ENCODE assay signal across 11 cellular contexts in the genomic region with DNA sequence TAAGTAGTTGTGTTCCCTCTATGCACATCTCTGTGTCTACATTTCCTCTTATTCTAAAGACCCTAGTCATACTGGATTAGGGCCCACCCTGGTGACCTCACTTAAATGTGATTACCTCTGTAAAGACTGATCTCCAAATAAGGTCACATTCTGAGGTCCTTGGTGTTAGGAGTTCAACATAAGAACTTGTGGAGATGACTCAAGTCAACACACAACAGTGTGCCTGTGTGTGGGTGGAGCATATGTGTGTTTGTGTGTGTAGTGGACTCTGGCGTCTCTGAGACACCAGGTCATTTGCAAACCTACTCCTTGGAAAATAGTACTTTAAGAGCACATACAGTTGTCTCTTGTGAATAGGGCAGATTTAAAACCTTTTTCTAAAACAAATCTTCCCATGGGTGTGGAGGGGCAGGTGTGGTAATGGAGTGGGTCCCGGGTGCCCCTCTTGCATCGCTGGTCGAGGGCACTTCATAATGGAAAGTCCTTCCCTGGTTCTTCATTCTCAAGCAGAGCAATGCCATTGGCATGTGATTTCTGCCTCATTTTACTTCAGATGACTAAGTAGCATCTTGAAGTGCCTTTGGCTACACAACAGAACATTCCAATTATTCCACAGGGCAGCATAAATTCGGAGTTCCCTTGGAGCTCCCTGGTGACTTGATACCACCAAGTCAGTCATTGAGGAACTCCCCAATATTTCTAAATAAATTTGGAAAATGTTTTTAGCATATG.
DNase-seq lines count a peak whose midpoint lies in the region; ATAC-seq, FAIRE-seq and TF ChIP-seq lines count a peak whose summit lies in the region.
"Had no signal": no experiment of that assay in that cellular context is flagged by ENCODE, and none has a peak within 500 bp of the region (broad histone marks: within the 10 kb centered on the region; RNA-seq: fewer than 3 reads in every experiment).

No MANE protein-coding gene starts in this region.

- intact Hi-C loops in cardiac septum (cut with DNase I) (no loop called here), mucosa of descending colon (cut with DNase I, micrococcal nuclease) (no loop called here)

- ATAC-seq in lung (ENCODE audit: insufficient read depth, low FRiP score) = no peak
- no peak for ATAC-seq in mucosa of descending colon

- no peaks in the 10 kb centered on the region for H3K9me3 Mint-ChIP-seq in astrocyte (ENCODE audit: unreplicated experiment)
- no peaks in the 10 kb centered on the region for H3K9me3 Mint-ChIP-seq in type B pancreatic cell

- H3K27me3 ChIP-seq in cardiac muscle cell (no peaks in the 10 kb centered on the region), astrocyte (ENCODE audit: insufficient read depth, low read length) (no peaks in the 10 kb centered on the region), lung (ENCODE audit: control insufficient read depth, insufficient read depth) (no peaks in the 10 kb centered on the region)

- H3K36me3 ChIP-seq in cardiac muscle cell (no peaks in the 10 kb centered on the region), astrocyte (ENCODE audit: insufficient read depth, low read length) (no peaks in the 10 kb centered on the region), lung (ENCODE audit: control insufficient read depth in 2 of 2, insufficient read depth in 2 of 2, low read length in 2 of 2) (no peaks in the 10 kb centered on the region), mucosa of descending colon (ENCODE audit: low read depth) (no peaks in the 10 kb centered on the region)

- H3K27me3 Mint-ChIP-seq in astrocyte (ENCODE audit: low read depth, unreplicated experiment) = no peaks in the 10 kb centered on the region
- no peaks in the 10 kb centered on the region for H3K27me3 Mint-ChIP-seq in type B pancreatic cell

- H3K36me3 Mint-ChIP-seq in astrocyte (ENCODE audit: low read depth, unreplicated experiment) = peaks cover 5% of the 10 kb centered on the region
- H3K36me3 Mint-ChIP-seq in type B pancreatic cell = no peaks in the 10 kb centered on the region

- H3K4me3 Mint-ChIP-seq in astrocyte (ENCODE audit: unreplicated experiment) (peak overlapping the region; percentile 28), type B pancreatic cell (no peak overlapping the region)

- 64 to 76% methylated on average over 5 of the region's 5 CpGs for WGBS in lung, 2 donors

- no peaks in the 10 kb centered on the region for H3K9me3 ChIP-seq in cardiac muscle cell (ENCODE audit: low read depth)
- H3K9me3 ChIP-seq in astrocyte (ENCODE audit: insufficient read depth, low read depth, low read length) = no peaks in the 10 kb centered on the region
- H3K9me3 ChIP-seq in lung (ENCODE audit: control insufficient read depth in 2 of 2, insufficient read depth in 1 of 2, low read length in 1 of 2) = no peaks in the 10 kb centered on the region
- H3K9me3 ChIP-seq in mucosa of descending colon = no peaks in the 10 kb centered on the region

- peaks cover 96% of the 10 kb centered on the region for H3K79me2 ChIP-seq in astrocyte (ENCODE audit: insufficient read depth, low read length)

- peak overlapping the region; percentile 11 for H3K9ac ChIP-seq in astrocyte (ENCODE audit: low read length)

- H3K4me3 ChIP-seq in cardiac muscle cell (no peak overlapping the region), astrocyte (ENCODE audit: insufficient read depth, low read depth, low read length) (no peak overlapping the region), lung (no peak overlapping the region), mucosa of descending colon (no peak overlapping the region)

- no peak overlapping the region for H2AFZ ChIP-seq in astrocyte (ENCODE audit: low read depth, low read length)

- H3K4me1 Mint-ChIP-seq in astrocyte (ENCODE audit: low read depth, unreplicated experiment) (peaks cover 63% of the 10 kb centered on the region), type B pancreatic cell (ENCODE audit: unreplicated experiment) (peaks cover 59% of the 10 kb centered on the region)

- H3K27ac ChIP-seq in cardiac muscle cell (peak overlapping the region; percentile 96), astrocyte (ENCODE audit: low read depth, low read length) (peak overlapping the region; percentile 89), lung (ENCODE audit: low read depth in 1 of 2, low read length in 1 of 2) (peak overlapping the region; percentile 15 to 73)

- H3K27ac Mint-ChIP-seq in astrocyte (ENCODE audit: unreplicated experiment) = peak overlapping the region; percentile 99
- H3K27ac Mint-ChIP-seq in type B pancreatic cell = peak overlapping the region; percentile 15

- peak overlapping the region; percentile 29 for H3K4me2 ChIP-seq in astrocyte (ENCODE audit: low read length)

- DNase-seq in cardiac muscle cell (ENCODE audit: low read depth in 1 of 2, low spot score in 1 of 2) (no peak), cardiac septum (ENCODE audit: low spot score) (no peak), astrocyte (ENCODE audit: low read depth) (peak; percentile 89), lung (ENCODE audit: low spot score) (no peak), type B pancreatic cell (ENCODE audit: extremely low spot score, unreplicated experiment) (no peak), NCI-H1105 treated with DMSO at 0.1 percent for 48 hours (lab: John Stamatoyannopoulos, UW) (no peak), mucosa of descending colon (no peak)
- no peak for DNase-seq in stimulated activated CD4-positive, alpha-beta T cell treated with anti-CD3 and anti-CD28 coated beads, Interleukin-4, amount 100 ng/mL, for 1 hour
- DNase-seq: activated T-cell treated with anti-CD3 and anti-CD28 coated beads, Interleukin-2, amount 50 U/mL, for 48 hours; head of caudate nucleus; stimulated activated CD4-positive, alpha-beta T cell treated with anti-CD3 and anti-CD28 coated beads, Interleukin-12 subunit alpha, Interleukin-12 subunit beta, amount 100 ng/mL, for 4 hours had no signal

- TF ChIP-seq CTCF in cardiac muscle cell (IDR thresholded peaks at IDR 0.05; ENCODE audit: low read depth, low read length) (no peak), astrocyte (IDR thresholded peaks at IDR 0.05; ENCODE audit: insufficient read depth, low read depth, low read length) (no peak), lung (IDR thresholded peaks at IDR 0.05; ENCODE audit: control extremely low read depth, extremely low read depth) (no peak), type B pancreatic cell (conservative IDR thresholded peaks at IDR 0.05) (no peak), mucosa of descending colon (IDR thresholded peaks at IDR 0.05) (no peak)

- H3K4me1 ChIP-seq in cardiac muscle cell (ENCODE audit: low read depth) (peaks cover 56% of the 10 kb centered on the region), astrocyte (ENCODE audit: insufficient read depth, low read length) (peaks cover 56% of the 10 kb centered on the region), lung (ENCODE audit: control insufficient read depth in 2 of 2, insufficient read depth in 2 of 2, low read length in 2 of 2) (peaks cover 20 to 57% of the 10 kb centered on the region in 2 donors), mucosa of descending colon (ENCODE audit: low read depth) (peaks cover 7% of the 10 kb centered on the region)

- H4K20me1 ChIP-seq in astrocyte (ENCODE audit: insufficient read depth, low read length) = peaks cover 75% of the 10 kb centered on the region

- peak; percentile 45 for FAIRE-seq in astrocyte (lab: Jason Lieb, UNC)

Comparison
In these comparisons a context has a peak if more than half of its experiments do, and no peak if none do; other contexts are left out.
1. H3K27ac ChIP-seq: peak in every context shown above with its lines; median percentile 96 in cardiac muscle cell; 89 in astrocyte; 44 in lung.